Comparison of ENCODE assay signal across 8 cellular contexts in genomic region chr6:155313602-155314091, GRCh38. TPM values are rescaled to one million over a fixed set of nuclear protein-coding genes. Genes with fewer than 3 reads are reported as not detected.
A peak's percentile ranks its signal among the peaks of the same experiment; 100 is the strongest.
DNase-seq lines count a peak whose midpoint lies in the region; ATAC-seq and TF ChIP-seq lines count a peak whose summit lies in the region.

No MANE protein-coding gene starts in this region.

- peak overlapping the region; percentile 80 to 97 for H3K18ac ChIP-seq in mesenchymal stem cell (ENCODE audit: low read depth in 1 of 2, low read length in 2 of 2)

- H3K79me1 ChIP-seq in mesenchymal stem cell (replicated peaks; ENCODE audit: low read length, poor library complexity, severe bottlenecking): peaks cover 8% of the 10 kb centered on the region

- peak overlapping the region; percentile 92 to 95 for H3K23ac ChIP-seq in mesenchymal stem cell (ENCODE audit: low read length in 2 of 2)

- peak overlapping the region; percentile 66 to 81 for H3K4ac ChIP-seq in mesenchymal stem cell (ENCODE audit: low read depth in 1 of 2, low read length in 2 of 2)

- H3K4me3 ChIP-seq in NT2/D1 (ENCODE audit: insufficient read length, low read depth) (peak overlapping the region; percentile 94), mesenchymal stem cell (ENCODE audit: insufficient read depth in 1 of 2, low read depth in 1 of 2, low read length in 2 of 2) (peak overlapping the region; percentile 93 to 95)

- H2BK15ac ChIP-seq in mesenchymal stem cell (ENCODE audit: low read depth, poor library complexity, severe bottlenecking): no peak overlapping the region

- no peaks in the 10 kb centered on the region for H3K9me3 Mint-ChIP-seq in chondrocyte (ENCODE audit: low read depth)

- H3K27me3 Mint-ChIP-seq in chondrocyte (ENCODE audit: low read depth): no peaks in the 10 kb centered on the region

- peaks cover 28% of the 10 kb centered on the region for H3K4me1 Mint-ChIP-seq in chondrocyte (ENCODE audit: low read depth)

- ATAC-seq in Right ventricle myocardium superior (ENCODE audit: poor library complexity) (peak; percentile 21), Right ventricle myocardium inferior (no peak), HG02973 (IDR thresholded peaks at IDR 0.05; ENCODE audit: unreplicated experiment) (peak; percentile 9)

- no peak overlapping the region for H2AK5ac ChIP-seq in mesenchymal stem cell (ENCODE audit: low read length, severe bottlenecking)

- peak overlapping the region; percentile 87 for H4K91ac ChIP-seq in mesenchymal stem cell (ENCODE audit: low read length)

- H3K4me1 ChIP-seq in NT2/D1 (ENCODE audit: insufficient read depth, insufficient read length) (no peaks in the 10 kb centered on the region), mesenchymal stem cell (ENCODE audit: control insufficient read depth, insufficient read depth, low read depth, low read length) (no peaks in the 10 kb centered on the region)

- H3K27ac ChIP-seq in mesenchymal stem cell (ENCODE audit: low read length, poor library complexity, severe bottlenecking): no peak overlapping the region

- H3K36me3 ChIP-seq in NT2/D1 (ENCODE audit: insufficient read depth, insufficient read length, low read length) (peaks cover 37% of the 10 kb centered on the region), mesenchymal stem cell (ENCODE audit: control insufficient read depth in 1 of 2, insufficient read depth in 2 of 2, low read depth in 1 of 2, low read length in 2 of 2) (peaks cover 0 to 26% of the 10 kb centered on the region in 2 experiments)

- H3K27me3 ChIP-seq in NT2/D1 (ENCODE audit: insufficient read depth, insufficient read length): no peaks in the 10 kb centered on the region
- H3K27me3 ChIP-seq in mesenchymal stem cell (ENCODE audit: control insufficient read depth in 1 of 2, insufficient read depth in 1 of 2, low read length in 2 of 2): no peaks in the 10 kb centered on the region

- peak overlapping the region; percentile 92 for H3K27ac Mint-ChIP-seq in chondrocyte (ENCODE audit: unreplicated experiment)

- H3K9ac ChIP-seq in NT2/D1 (ENCODE audit: insufficient read length, low read depth): peak overlapping the region; percentile 98
- peak overlapping the region; percentile 92 for H3K9ac ChIP-seq in mesenchymal stem cell (ENCODE audit: low read length)

- peaks cover 6% of the 10 kb centered on the region for H3K36me3 Mint-ChIP-seq in chondrocyte (ENCODE audit: low read depth)

- H2BK120ac ChIP-seq in mesenchymal stem cell (ENCODE audit: low read depth, low read length): no peak overlapping the region

- peak overlapping the region; percentile 67 to 96 for H3K14ac ChIP-seq in mesenchymal stem cell (ENCODE audit: low read length in 2 of 2)

- H3K4me2 ChIP-seq in mesenchymal stem cell (ENCODE audit: low read length, poor library complexity, severe bottlenecking): peak overlapping the region; percentile 57

- peak overlapping the region; percentile 96 for H3K4me3 Mint-ChIP-seq in chondrocyte (ENCODE audit: unreplicated experiment)

- intact Hi-C loops in Right ventricle myocardium superior (cut with DNase I) (no loop called here), Right ventricle myocardium inferior (cut with DNase I) (loop anchor here (1.0 to 10.0 kb wide), 4 partner anchors 36 to 1371 kb away; no protein-coding TSS in a partner anchor)

- TF ChIP-seq CTCF in chondrocyte (IDR thresholded peaks at IDR 0.05): no peak
- no peak for TF ChIP-seq CTCF in GM10266 (IDR thresholded peaks at IDR 0.05; ENCODE audit: control insufficient read depth, insufficient read depth, low read depth, missing control alignments)

- no peak for DNase-seq in Right ventricle myocardium superior
- no peak for DNase-seq in Right ventricle myocardium inferior (ENCODE audit: missing footprints)
- no peak for DNase-seq in NT2/D1 (ENCODE audit: low read depth, low spot score)
- no peak for DNase-seq in chondrocyte (ENCODE audit: low spot score)
- DNase-seq in mesenchymal stem cell: no peak
- no peak for DNase-seq in hippocampal formation (lab: John Stamatoyannopoulos, UW)
- DNase-seq in GM10266 (ENCODE audit: extremely low spot score): no peak

- H2AFZ ChIP-seq in mesenchymal stem cell (ENCODE audit: low read depth, low read length): peak overlapping the region; percentile 6

- no peak overlapping the region for H2BK5ac ChIP-seq in mesenchymal stem cell (ENCODE audit: low read depth, low read length, poor library complexity, severe bottlenecking)

- WGBS in mesenchymal stem cell: 2% methylated on average over 11 of the region's 15 CpGs

- H3K9me3 ChIP-seq in NT2/D1 (ENCODE audit: insufficient read depth, low read length) (no peaks in the 10 kb centered on the region), mesenchymal stem cell (ENCODE audit: control insufficient read depth, low read length) (no peaks in the 10 kb centered on the region)

- peak overlapping the region in 1 of 2 experiments; percentile 29 for H2BK12ac ChIP-seq in mesenchymal stem cell (ENCODE audit: low read length in 2 of 2)

- peak overlapping the region; percentile 92 for H4K8ac ChIP-seq in mesenchymal stem cell (ENCODE audit: low read length)

RNA-seq across cellular contexts. Expression of gene TFB1M, which starts 0.6 kb away (rescaled TPM):
- total RNA-seq in Right ventricle myocardium superior (19.5 TPM), Right ventricle myocardium inferior (17.9 TPM), chondrocyte (15.3 to 16.8 TPM (median 16.8 TPM) in 3 replicates)
- polyA plus RNA-seq in mesenchymal stem cell (2013, experiment 1 of 2): 69.5 TPM
- 67.3 TPM for polyA plus RNA-seq in mesenchymal stem cell (2013, experiment 2 of 2)

RNA-seq across cellular contexts. Expression of gene CLDN20, which starts 49.8 kb away (rescaled TPM):
- total RNA-seq in Right ventricle myocardium superior: not detected
- 0.19 TPM for total RNA-seq in Right ventricle myocardium inferior
- not detected in 3 replicates for total RNA-seq in chondrocyte
- 0.10 TPM for polyA plus RNA-seq in mesenchymal stem cell (2013, experiment 1 of 2)
- not detected for polyA plus RNA-seq in mesenchymal stem cell (2013, experiment 2 of 2)
